Comparison of ENCODE assay signal across 8 cellular contexts in the genomic region with DNA sequence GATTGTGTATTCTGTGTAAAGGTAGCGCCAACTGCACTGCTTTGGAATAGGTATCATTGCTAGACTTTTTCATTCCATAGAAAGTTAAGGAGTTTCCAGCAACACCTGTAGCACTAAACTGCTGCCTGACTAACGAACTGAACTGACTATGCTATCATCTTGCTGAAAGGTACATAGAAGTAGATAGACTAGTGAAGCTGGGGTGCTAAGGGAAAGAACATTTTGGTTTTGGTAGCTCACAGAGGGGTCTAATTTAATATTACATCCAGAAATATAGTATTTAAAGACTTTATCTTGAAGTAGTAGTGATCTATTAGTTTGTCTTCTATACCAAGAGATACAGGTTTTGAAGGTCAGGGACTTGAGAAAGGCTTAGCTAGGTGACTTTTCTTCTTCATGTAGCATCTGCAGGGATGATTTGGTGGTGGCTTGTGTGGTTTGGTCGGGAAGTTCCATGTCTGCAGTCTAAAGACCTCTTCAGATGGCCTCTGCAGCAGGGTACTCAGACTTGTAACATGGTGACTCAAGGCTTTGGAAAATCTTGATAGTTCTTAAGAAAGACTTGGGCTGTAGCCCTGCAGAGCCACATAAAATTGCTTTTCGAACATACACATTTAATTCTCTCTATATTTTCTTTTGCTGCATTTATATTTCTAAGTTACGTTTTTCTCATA. TPM values are rescaled to one million over a fixed set of nuclear protein-coding genes. Genes with fewer than 3 reads are reported as not detected.
DNase-seq lines count a peak whose midpoint lies in the region; ATAC-seq and TF ChIP-seq lines count a peak whose summit lies in the region.

No MANE protein-coding gene starts in this region.

- no peak overlapping the region for H3K9ac ChIP-seq in SK-N-SH

- H3K9me3 ChIP-seq in OCI-LY7 (ENCODE audit: low read length) (peaks cover 5% of the 10 kb centered on the region; the same call in 1 of the 2 replicates), esophagus muscularis mucosa (no peaks in the 10 kb centered on the region), SK-N-SH (no peaks in the 10 kb centered on the region)

- no peak overlapping the region for H3K27ac ChIP-seq in OCI-LY7 (ENCODE audit: low read depth, low read length, poor library complexity, severe bottlenecking)
- H3K27ac ChIP-seq in esophagus muscularis mucosa (replicated peaks in 1 of 4), result peak overlapping the region; percentile 47 to 72 (median 56)
- no peak overlapping the region for H3K27ac ChIP-seq in SK-N-SH (ENCODE audit: low read depth in 2 of 2, low read length in 1 of 2)

- POLR2A ChIA-PET in OCI-LY7 (lab: Charles Lee), result interaction anchor here (1.1 to 2.4 kb wide), 2 partner anchors 9 to 11 kb away, joined by 3 to 16 read pairs; partner anchors contain the start of gene SENP6
- POLR2A ChIA-PET in SK-N-SH (lab: Yijun Ruan, JAX), result no interaction called here

- intact Hi-C loops in OCI-LY7 (cut with micrococcal nuclease; ENCODE audit: unreplicated experiment) (loop anchor here (10.0 kb wide), 1 partner anchor 1957 kb away; the partner anchor contains the start of gene SLC17A5), esophagus muscularis mucosa (cut with DNase I) (no loop called here)

- CTCF ChIA-PET in OCI-LY7 (lab: Charles Lee; ENCODE audit: unreplicated experiment), result interaction anchor here (1.1 kb wide), 1 partner anchor 9 kb away, joined by 5 read pairs; no protein-coding TSS in a partner anchor
- CTCF ChIA-PET in SK-N-SH (lab: Yijun Ruan, JAX), result no interaction called here

- no peak for TF ChIP-seq RAD21 in SK-N-SH (IDR thresholded peaks at IDR 0.05; ENCODE audit: low read length)

- no peak for TF ChIP-seq CTCF in OCI-LY7 (conservative IDR thresholded peaks at IDR 0.05; ENCODE audit: low read length)
- TF ChIP-seq CTCF in esophagus muscularis mucosa (IDR thresholded peaks at IDR 0.05), result no peak
- TF ChIP-seq CTCF in SK-N-SH (IDR thresholded peaks at IDR 0.05), result no peak

- WGBS in esophagus muscularis mucosa, result 80% methylated on average over 5 of the region's 5 CpGs
- 93% methylated on average over 4 of the region's 5 CpGs for WGBS in SK-N-SH (ENCODE audit: low lambda C conversion rate)

- H3K27me3 ChIP-seq in esophagus muscularis mucosa (no peaks in the 10 kb centered on the region), SK-N-SH (ENCODE audit: insufficient read depth) (no peaks in the 10 kb centered on the region)

- H3K79me2 ChIP-seq in OCI-LY7 (ENCODE audit: insufficient read depth, low read depth, low read length), result peaks cover 100% of the 10 kb centered on the region
- peaks cover 100% of the 10 kb centered on the region for H3K79me2 ChIP-seq in SK-N-SH (ENCODE audit: insufficient read depth)

- DNase-seq in activated CD4-positive, CD25-positive, alpha-beta regulatory T cell (lab: John Stamatoyannopoulos, UW), result no peak
- DNase-seq in OCI-LY7 (ENCODE audit: low spot score) (no peak), esophagus muscularis mucosa (ENCODE audit: extremely low spot score) (no peak), stromal cell of bone marrow (ENCODE audit: low read depth) (peak; percentile 20), A172 (ENCODE audit: low spot score) (no peak), SK-N-SH (no peak)

- TF ChIP-seq POLR2A in esophagus muscularis mucosa (IDR thresholded peaks at IDR 0.05; ENCODE audit: low read depth) (no peak), GM18505 (IDR thresholded peaks at IDR 0.05; ENCODE audit: borderline replicate concordance, extremely low read depth, insufficient read depth, insufficient read length) (no peak)

- H3K4me1 ChIP-seq in OCI-LY7 (ENCODE audit: insufficient read depth, low read length, poor library complexity, severe bottlenecking) (peaks cover 54% of the 10 kb centered on the region), esophagus muscularis mucosa (peaks cover 74 to 100% (median 93%) of the 10 kb centered on the region in 4 donors), SK-N-SH (ENCODE audit: control insufficient read depth in 1 of 2, insufficient read depth in 2 of 2, low read depth in 1 of 2, low read length in 1 of 2) (peaks cover 0 to 11% of the 10 kb centered on the region in 2 experiments; a peak in 2 of 4 replicates)

- no peak for TF ChIP-seq EP300 in esophagus muscularis mucosa (IDR thresholded peaks at IDR 0.05)
- no peak for TF ChIP-seq EP300 in SK-N-SH (IDR thresholded peaks at IDR 0.05; ENCODE audit: borderline replicate concordance in 1 of 2, low read depth in 1 of 2, low read length in 1 of 2)

- H3F3A ChIP-seq in SK-N-SH (replicated peaks; ENCODE audit: insufficient read depth), result peaks cover 8% of the 10 kb centered on the region

- H3K4me3 ChIP-seq in OCI-LY7 (ENCODE audit: low read depth, low read length, poor library complexity, severe bottlenecking), result no peak overlapping the region
- no peak overlapping the region for H3K4me3 ChIP-seq in esophagus muscularis mucosa
- H3K4me3 ChIP-seq in SK-N-SH (ENCODE audit: low read depth in 2 of 2, low read length in 1 of 2), result no peak overlapping the region

- H3K9me2 ChIP-seq in OCI-LY7 (ENCODE audit: insufficient read depth, low read length) (no peaks in the 10 kb centered on the region), SK-N-SH (no peaks in the 10 kb centered on the region)

- ATAC-seq in activated CD4-positive, CD25-positive, alpha-beta regulatory T cell treated with anti-CD3 and anti-CD28 coated beads, Interleukin-2, amount 50 U/mL, for 24 hours, result peak; percentile 89
- ATAC-seq in GM18505 (IDR thresholded peaks at IDR 0.05; ENCODE audit: unreplicated experiment), result no peak

- no peak overlapping the region for H2AFZ ChIP-seq in OCI-LY7 (ENCODE audit: low read length)
- no peak overlapping the region for H2AFZ ChIP-seq in SK-N-SH (ENCODE audit: low read depth)

- peaks cover 37% of the 10 kb centered on the region for H4K20me1 ChIP-seq in OCI-LY7 (ENCODE audit: insufficient read depth, low read length)
- peaks cover 99% of the 10 kb centered on the region for H4K20me1 ChIP-seq in SK-N-SH (ENCODE audit: insufficient read depth)

- no TSS peak for BruUV-seq in OCI-LY7 (replicated peaks; lab: Mats Ljungman, UMichigan)

- H3K4me2 ChIP-seq in OCI-LY7 (ENCODE audit: low read length) (peak overlapping the region; percentile 32; the same call in 1 of the 2 replicates), SK-N-SH (no peak overlapping the region)

- H3K36me3 ChIP-seq in OCI-LY7 (ENCODE audit: insufficient read depth, low read length) (peaks cover 26% of the 10 kb centered on the region), esophagus muscularis mucosa (no peaks in the 10 kb centered on the region), SK-N-SH (replicated peaks in 1 of 2; ENCODE audit: control insufficient read depth in 1 of 2, insufficient read depth in 2 of 2, low read length in 1 of 2) (peaks cover 0 to 7% of the 10 kb centered on the region in 2 experiments)

TF ChIP-seq in SK-N-SH, 30 proteins besides CTCF, POLR2A, EP300 and RAD21:
- TF ChIP-seq MXI1 (IDR thresholded peaks at IDR 0.05; ENCODE audit: low read depth, low read length) (no peak), EZH2phosphoT487 (IDR thresholded peaks at IDR 0.05; ENCODE audit: borderline replicate concordance, low read depth) (no peak), PBX3 (IDR thresholded peaks at IDR 0.05) (no peak), JUND (IDR thresholded peaks at IDR 0.05) (no peak), TAF1 (IDR thresholded peaks at IDR 0.05; ENCODE audit: borderline replicate concordance, low read depth, low read length) (no peak), SIN3A (IDR thresholded peaks at IDR 0.05; ENCODE audit: borderline replicate concordance, low read depth, low read length) (no peak), GATA2 (CRISPR knock-in tag; IDR thresholded peaks at IDR 0.05) (no peak)
- TF ChIP-seq, protein P1, sequence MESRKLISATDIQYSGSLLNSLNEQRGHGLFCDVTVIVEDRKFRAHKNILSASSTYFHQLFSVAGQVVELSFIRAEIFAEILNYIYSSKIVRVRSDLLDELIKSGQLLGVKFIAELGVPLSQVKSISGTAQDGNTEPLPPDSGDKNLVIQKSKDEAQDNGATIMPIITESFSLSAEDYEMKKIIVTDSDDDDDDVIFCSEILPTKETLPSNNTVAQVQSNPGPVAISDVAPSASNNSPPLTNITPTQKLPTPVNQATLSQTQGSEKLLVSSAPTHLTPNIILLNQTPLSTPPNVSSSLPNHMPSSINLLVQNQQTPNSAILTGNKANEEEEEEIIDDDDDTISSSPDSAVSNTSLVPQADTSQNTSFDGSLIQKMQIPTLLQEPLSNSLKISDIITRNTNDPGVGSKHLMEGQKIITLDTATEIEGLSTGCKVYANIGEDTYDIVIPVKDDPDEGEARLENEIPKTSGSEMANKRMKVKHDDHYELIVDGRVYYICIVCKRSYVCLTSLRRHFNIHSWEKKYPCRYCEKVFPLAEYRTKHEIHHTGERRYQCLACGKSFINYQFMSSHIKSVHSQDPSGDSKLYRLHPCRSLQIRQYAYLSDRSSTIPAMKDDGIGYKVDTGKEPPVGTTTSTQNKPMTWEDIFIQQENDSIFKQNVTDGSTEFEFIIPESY (IDR thresholded peaks at IDR 0.05; ENCODE audit: borderline replicate concordance, low read depth), result no peak
- TF ChIP-seq, protein P2, sequence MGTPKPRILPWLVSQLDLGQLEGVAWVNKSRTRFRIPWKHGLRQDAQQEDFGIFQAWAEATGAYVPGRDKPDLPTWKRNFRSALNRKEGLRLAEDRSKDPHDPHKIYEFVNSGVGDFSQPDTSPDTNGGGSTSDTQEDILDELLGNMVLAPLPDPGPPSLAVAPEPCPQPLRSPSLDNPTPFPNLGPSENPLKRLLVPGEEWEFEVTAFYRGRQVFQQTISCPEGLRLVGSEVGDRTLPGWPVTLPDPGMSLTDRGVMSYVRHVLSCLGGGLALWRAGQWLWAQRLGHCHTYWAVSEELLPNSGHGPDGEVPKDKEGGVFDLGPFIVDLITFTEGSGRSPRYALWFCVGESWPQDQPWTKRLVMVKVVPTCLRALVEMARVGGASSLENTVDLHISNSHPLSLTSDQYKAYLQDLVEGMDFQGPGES (IDR thresholded peaks at IDR 0.05; ENCODE audit: low read depth, low read length), result no peak
TF ChIP-seq in SK-N-SH: peak in this region for 0.

RNA-seq across cellular contexts. Expression of gene SENP6, which starts 10.2 kb away (rescaled TPM):
- total RNA-seq in OCI-LY7 (2014; rRNA removed; shearing (Covaris generic)), result 61.1 and 63.5 TPM in 2 replicates
- total RNA-seq in OCI-LY7 (2022), result 85.4 and 96.2 TPM in 2 replicates
- total RNA-seq in esophagus muscularis mucosa, result 100 to 1,000 TPM in 3 of 4 donors, 10 to 100 TPM in 1; 91.8 to 145 (median 107) TPM
- 52.8 and 63.1 TPM in 2 replicates for total RNA-seq in A172 (2014; rRNA removed; shearing (Covaris generic))
- polyA plus RNA-seq in SK-N-SH (2012; rRNA removed), result 16.2 and 18.7 TPM in 2 replicates
- polyA plus RNA-seq in SK-N-SH (2012; cell fraction: cytosol; rRNA removed), result 21.4 and 29.5 TPM in 2 replicates
- 32.9 and 47.4 TPM in 2 replicates for polyA plus RNA-seq in SK-N-SH (2012; cell fraction: nucleus; rRNA removed)

Comparison
In these comparisons a context has a peak if more than half of its experiments do, and no peak if none do; other contexts are left out.
1. H3K27ac ChIP-seq: peak in esophagus muscularis mucosa (4 of 4); none in OCI-LY7 (single experiment) and SK-N-SH (0 of 2).